In genomic region chr6:24990944-24991747, GRCh38 we compare ENCODE assay signal across 11 cellular contexts. TPM values are rescaled to one million over a fixed set of nuclear protein-coding genes. Genes with fewer than 3 reads are reported as not detected.
DNase-seq lines count a peak whose midpoint lies in the region; ATAC-seq and TF ChIP-seq lines count a peak whose summit lies in the region.
"Had no signal": no experiment of that assay in that cellular context is flagged by ENCODE, and none has a peak within 500 bp of the region (broad histone marks: within the 10 kb centered on the region; RNA-seq: fewer than 3 reads in every experiment).

No MANE protein-coding gene starts in this region.

- H4K20me1 ChIP-seq in KMS-11 (ENCODE audit: insufficient read depth) = no peaks in the 10 kb centered on the region

- no peak overlapping the region for H3K9ac ChIP-seq in KMS-11

- peak overlapping the region; percentile 4 for H3K4me3 Mint-ChIP-seq in activated naive CD4-positive, alpha-beta T cell treated with anti-CD3 and anti-CD28 coated beads, Interleukin-2, amount 50 U/mL, for 24 hours
- peak overlapping the region; percentile 57 to 69 for H3K4me3 Mint-ChIP-seq in effector memory CD8-positive, alpha-beta T cell

- H3K27ac ChIP-seq in KMS-11 (no peak overlapping the region), stomach (peak overlapping the region in 3 of 5 donors; percentile 7 to 38 (median 31))
- H3K27ac ChIP-seq: brain microvascular endothelial cell had no signal

- TF ChIP-seq POLR2A in stomach (IDR thresholded peaks at IDR 0.05) = no peak

- peaks cover 84% of the 10 kb centered on the region for H3K4me1 Mint-ChIP-seq in activated naive CD4-positive, alpha-beta T cell treated with anti-CD3 and anti-CD28 coated beads, Interleukin-2, amount 50 U/mL, for 24 hours
- H3K4me1 Mint-ChIP-seq in effector memory CD8-positive, alpha-beta T cell (ENCODE audit: low read depth in 2 of 2) = peaks cover 39 to 56% of the 10 kb centered on the region in 2 donors

- peak; percentile 51 for ATAC-seq in effector memory CD8-positive, alpha-beta T cell (replicated peaks)
- ATAC-seq in GM18867 (IDR thresholded peaks at IDR 0.05; ENCODE audit: unreplicated experiment) = no peak
- ATAC-seq in HG02852 (IDR thresholded peaks at IDR 0.05; ENCODE audit: unreplicated experiment) = no peak

- TF ChIP-seq CTCF in KMS-11 (conservative IDR thresholded peaks at IDR 0.05; ENCODE audit: low read depth, low read length) = no peak
- no peak for TF ChIP-seq CTCF in stomach (IDR thresholded peaks at IDR 0.05)

- H3K4me3 ChIP-seq in KMS-11 (IDR thresholded peaks at IDR 0.05; ENCODE audit: insufficient read depth, low read depth, low read length) (no peak overlapping the region), stomach (no peak overlapping the region)
- H3K4me3 ChIP-seq: heart right ventricle had no signal

- H3K36me3 Mint-ChIP-seq in activated naive CD4-positive, alpha-beta T cell treated with anti-CD3 and anti-CD28 coated beads, Interleukin-2, amount 50 U/mL, for 24 hours = peaks cover 3% of the 10 kb centered on the region
- peaks cover 4% of the 10 kb centered on the region for H3K36me3 Mint-ChIP-seq in effector memory CD8-positive, alpha-beta T cell (ENCODE audit: insufficient read depth)

- H3K36me3 ChIP-seq in KMS-11 (ENCODE audit: insufficient read depth) (no peaks in the 10 kb centered on the region), stomach (no peaks in the 10 kb centered on the region)
- H3K36me3 ChIP-seq: brain microvascular endothelial cell, heart right ventricle had no signal

- intact Hi-C loops in stomach (cut with DNase I; ENCODE audit: low total_unique reads) = no loop called here

- H3K4me1 ChIP-seq in KMS-11 (ENCODE audit: low read depth, poor library complexity, severe bottlenecking) (no peaks in the 10 kb centered on the region), stomach (peaks cover 0 to 29% (median 4%) of the 10 kb centered on the region in 4 donors)

- H3K9me3 ChIP-seq in stomach = no peaks in the 10 kb centered on the region

- no peak overlapping the region for H3K4me2 ChIP-seq in KMS-11

- peak overlapping the region; percentile 95 for H3K27ac Mint-ChIP-seq in activated naive CD4-positive, alpha-beta T cell treated with anti-CD3 and anti-CD28 coated beads, Interleukin-2, amount 50 U/mL, for 24 hours
- peak overlapping the region; percentile 73 to 82 for H3K27ac Mint-ChIP-seq in effector memory CD8-positive, alpha-beta T cell

- TF ChIP-seq EP300 in stomach (IDR thresholded peaks at IDR 0.05) = no peak

- no peaks in the 10 kb centered on the region for H3K9me3 Mint-ChIP-seq in activated naive CD4-positive, alpha-beta T cell treated with anti-CD3 and anti-CD28 coated beads, Interleukin-2, amount 50 U/mL, for 24 hours
- peaks cover 0 to 2% of the 10 kb centered on the region in 2 donors for H3K9me3 Mint-ChIP-seq in effector memory CD8-positive, alpha-beta T cell

- peak overlapping the region; percentile 24; the same call in 1 of the 2 replicates for H2AFZ ChIP-seq in KMS-11 (ENCODE audit: low read depth)

- no peaks in the 10 kb centered on the region for H3K27me3 Mint-ChIP-seq in activated naive CD4-positive, alpha-beta T cell treated with anti-CD3 and anti-CD28 coated beads, Interleukin-2, amount 50 U/mL, for 24 hours
- H3K27me3 Mint-ChIP-seq in effector memory CD8-positive, alpha-beta T cell = no peaks in the 10 kb centered on the region

- no peaks in the 10 kb centered on the region for H3K79me2 ChIP-seq in KMS-11 (ENCODE audit: insufficient read depth, low read depth)

- H3K27me3 ChIP-seq in KMS-11 (ENCODE audit: insufficient read depth, low read depth) (no peaks in the 10 kb centered on the region), stomach (no peaks in the 10 kb centered on the region)
- H3K27me3 ChIP-seq: brain microvascular endothelial cell, heart right ventricle had no signal

- no peak for DNase-seq in activated naive CD4-positive, alpha-beta T cell treated with anti-CD3 and anti-CD28 coated beads, Interleukin-2, amount 50 U/mL, for 16 hours
- DNase-seq in effector memory CD8-positive, alpha-beta T cell = no peak
- DNase-seq in stomach (no peak), globus pallidus (ENCODE audit: low spot score) (no peak)

- 83 to 94% (median 92%) methylated on average over 4 of the region's 4 CpGs for WGBS in stomach, 5 donors

RNA-seq across cellular contexts. Expression of gene RIPOR2, which starts 55.4 kb away (rescaled TPM):
- total RNA-seq in stomach = 10 to 100 TPM in 3 of 5 donors, 1 to 10 TPM in 1, not detected in 1; 9.4 to 19.3 (median 12.4) TPM
- polyA plus RNA-seq in stomach = 1 to 10 TPM; 2.0 to 2.6 (median 2.1) TPM
- total RNA-seq: H4 had no signal
